8 cellular contexts compared by ENCODE assay signal in the genomic region with DNA sequence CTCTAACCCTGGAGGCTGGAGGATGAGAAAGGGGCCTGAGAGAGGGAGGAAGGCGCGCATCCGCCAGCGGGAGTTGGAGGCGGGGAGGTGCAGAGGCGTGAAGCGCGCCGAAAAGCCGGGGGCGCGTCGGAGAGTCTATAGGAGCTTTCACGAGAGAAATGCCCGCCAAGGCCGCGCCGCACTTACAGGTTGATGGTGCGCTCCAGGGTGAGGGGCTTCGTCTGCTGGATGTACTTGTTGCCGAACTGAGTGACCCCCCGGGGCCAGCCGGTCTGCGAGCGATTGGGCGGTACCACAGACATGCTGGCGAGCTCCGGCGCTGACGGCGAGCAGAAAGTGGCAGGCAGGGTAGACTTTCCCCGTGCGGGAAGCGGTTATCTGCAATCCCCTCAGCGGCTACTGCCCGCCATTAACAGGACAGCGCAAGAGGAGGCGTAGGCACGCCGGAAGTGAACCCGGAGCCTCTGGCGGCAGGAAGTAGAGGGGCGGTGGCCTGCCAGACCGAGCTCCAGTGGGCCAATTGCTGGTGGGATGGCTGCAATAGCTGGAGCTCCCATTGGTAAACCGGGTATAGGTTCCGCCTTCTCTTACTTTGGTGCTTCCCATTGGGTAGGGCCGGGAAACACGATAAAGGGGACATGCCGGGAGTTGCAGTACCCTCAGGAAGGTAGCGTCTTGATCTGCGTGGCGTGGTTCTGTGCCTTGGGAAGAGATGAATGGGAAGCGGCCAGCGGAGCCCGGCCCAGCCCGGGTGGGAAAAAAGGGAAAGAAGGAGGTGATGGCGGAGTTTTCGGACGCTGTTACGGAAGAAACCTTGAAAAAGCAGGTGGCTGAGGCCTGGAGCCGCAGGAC. TPM values are rescaled to one million over a fixed set of nuclear protein-coding genes. Genes with fewer than 3 reads are reported as not detected.
DNase-seq lines count a peak whose midpoint lies in the region; ATAC-seq, FAIRE-seq and TF ChIP-seq lines count a peak whose summit lies in the region.

A gene (minus strand): TSS at position 432 of the 852 bp plus-strand sequence. CDS start 130 bp downstream, at position 302.
A gene (plus strand): TSS at position 654 of the 852 bp plus-strand sequence. CDS start 59 bp downstream, at position 713.

- ATAC-seq in GM18907 (IDR thresholded peaks at IDR 0.05; ENCODE audit: unreplicated experiment) (peak; percentile 98), HG03159 (IDR thresholded peaks at IDR 0.05; ENCODE audit: unreplicated experiment) (peak; percentile 98)

- H3K27ac ChIP-seq in iPS-20b (ENCODE audit: low read length) (peak within 1 kb of the TSS; percentile 55), skin epidermis (peak within 1 kb of the TSS; percentile 46 to 93 (median 84))

- peak within 1 kb of the TSS; percentile 90 for H3K4me3 ChIP-seq in AG04449 (ENCODE audit: low read depth, low read length)
- H3K4me3 ChIP-seq in WI38 (ENCODE audit: low read depth, low read length) = peak within 1 kb of the TSS; percentile 88
- H3K4me3 ChIP-seq in bronchial epithelial cell (ENCODE audit: low read depth, low read length) = peak within 1 kb of the TSS; percentile 93
- peak within 1 kb of the TSS; percentile 99 for H3K4me3 ChIP-seq in iPS-20b (ENCODE audit: low read length)
- H3K4me3 ChIP-seq in skin epidermis = peak within 1 kb of the TSS; percentile 64 to 91 (median 86)

- FAIRE-seq in bronchial epithelial cell (lab: Jason Lieb, UNC) = no peak

- H3K4me1 ChIP-seq in iPS-20b (ENCODE audit: insufficient read depth, low read length) = peaks cover 4% of the 10 kb centered on the region; the same call in 1 of the 2 replicates

- CTCF ChIA-PET in AG04449 (lab: Yijun Ruan, JAX) = interaction anchor here (1.0 to 1.2 kb wide), 2 partner anchors 16 to 119 kb away, joined by 3 to 4 read pairs; no protein-coding TSS in a partner anchor

- H3K9ac ChIP-seq in iPS-20b (ENCODE audit: low read depth, low read length) = peak within 1 kb of the TSS; percentile 90

- POLR2A ChIA-PET in AG04449 (lab: Yijun Ruan, JAX) = interaction anchor here (1.0 to 1.4 kb wide), 4 partner anchors 9 to 155 kb away, joined by 3 to 9 read pairs (median 4); no protein-coding TSS in a partner anchor

- peak; percentile 86 for DNase-seq in AG04449 (ENCODE audit: low read depth, low spot score)
- peak; percentile 92 for DNase-seq in NCI-H2227 treated with DMSO at 0.1 percent for 48 hours (lab: John Stamatoyannopoulos, UW)
- peak; percentile 98 for DNase-seq in bronchial epithelial cell (ENCODE audit: low read depth)

- H3K27me3 ChIP-seq in bronchial epithelial cell (ENCODE audit: control insufficient read depth, insufficient read depth, low read length) = no peaks in the 10 kb centered on the region
- no peaks in the 10 kb centered on the region for H3K27me3 ChIP-seq in iPS-20b (ENCODE audit: insufficient read depth, low read length)

- H3K36me3 ChIP-seq in bronchial epithelial cell (ENCODE audit: control insufficient read depth, insufficient read depth, low read length) (peaks cover 18% of the 10 kb centered on the region), iPS-20b (ENCODE audit: insufficient read depth, low read depth, low read length) (peaks cover 47% of the 10 kb centered on the region)

- TF ChIP-seq CTCF in AG04449 (IDR thresholded peaks at IDR 0.05; ENCODE audit: insufficient read depth, low read length, missing control alignments) (no peak), WI38 (IDR thresholded peaks at IDR 0.05; ENCODE audit: low read depth, low read length) (no peak), bronchial epithelial cell (IDR thresholded peaks at IDR 0.05; ENCODE audit: insufficient read depth, low read length, severe bottlenecking) (no peak)

- no peaks in the 10 kb centered on the region for H3K9me3 ChIP-seq in iPS-20b (ENCODE audit: insufficient read depth, low read depth, low read length)

RNA-seq across cellular contexts. Expression of the first gene that starts in this region (rescaled TPM):
- total RNA-seq in bronchial epithelial cell = 41.5 and 45.8 TPM in 2 replicates

RNA-seq across cellular contexts. Expression of the second gene that starts in this region (rescaled TPM):
- total RNA-seq in bronchial epithelial cell = 30.0 and 63.5 TPM in 2 replicates

Comparison
In these comparisons a context has a peak if more than half of its experiments do, and no peak if none do; other contexts are left out.
1. Peak in every context shown above with its lines: DNase-seq, ATAC-seq, H3K4me3 ChIP-seq and H3K27ac ChIP-seq.